In genomic region chr16:28181557-28181914, GRCh38 we compare ENCODE assay signal across 8 cellular contexts. TPM values are rescaled to one million over a fixed set of nuclear protein-coding genes. Genes with fewer than 3 reads are reported as not detected.
DNase-seq lines count a peak whose midpoint lies in the region; ATAC-seq and TF ChIP-seq lines count a peak whose summit lies in the region.

No MANE protein-coding gene starts in this region.

- H3K4me1 Mint-ChIP-seq in CD4-positive, alpha-beta T cell (ENCODE audit: low read depth): peaks cover 93% of the 10 kb centered on the region
- peaks cover 47 to 95% (median 88%) of the 10 kb centered on the region in 4 donors for H3K4me1 Mint-ChIP-seq in naive thymus-derived CD8-positive, alpha-beta T cell

- peaks cover 2% of the 10 kb centered on the region for H3K9me3 Mint-ChIP-seq in CD4-positive, alpha-beta T cell
- H3K9me3 Mint-ChIP-seq in naive thymus-derived CD8-positive, alpha-beta T cell: peaks cover 0 to 4% (median 0%) of the 10 kb centered on the region in 9 donors

- no peaks in the 10 kb centered on the region for H3K9me3 ChIP-seq in CD4-positive, alpha-beta T cell (ENCODE audit: control insufficient read depth, low read length)

- peaks cover 88% of the 10 kb centered on the region for H3K36me3 Mint-ChIP-seq in CD4-positive, alpha-beta T cell (ENCODE audit: low read depth)
- H3K36me3 Mint-ChIP-seq in naive thymus-derived CD8-positive, alpha-beta T cell: peaks cover 9 to 74% (median 20%) of the 10 kb centered on the region in 3 donors

- TF ChIP-seq CTCF in CD4-positive, alpha-beta T cell (IDR thresholded peaks at IDR 0.05): no peak

- no peaks in the 10 kb centered on the region for H3K27me3 Mint-ChIP-seq in CD4-positive, alpha-beta T cell
- no peaks in the 10 kb centered on the region for H3K27me3 Mint-ChIP-seq in naive thymus-derived CD8-positive, alpha-beta T cell

- CTCF ChIA-PET in CD4-positive, alpha-beta T cell (lab: Charles Lee): interaction anchor here (1.0 to 2.3 kb wide), 6 partner anchors 12 to 44 kb away, joined by 3 to 8 read pairs (median 4); no protein-coding TSS in a partner anchor

- intact Hi-C loops in CD4-positive, alpha-beta T cell (cut with DNase I, micrococcal nuclease): loop anchor here in 1 of 2 experiments (5.0 kb wide), 1 partner anchor 34 kb away; no protein-coding TSS in a partner anchor

- no peak for DNase-seq in CD4-positive, alpha-beta T cell
- DNase-seq in NCI-H460 (ENCODE audit: extremely low read depth, low read depth) (peak; percentile 9), dermis blood vessel endothelial cell (peak; percentile 87), NCI-H1436 (lab: John Stamatoyannopoulos, UW) (no peak), T-helper 9 cell (no peak), SK-N-DZ (ENCODE audit: low spot score) (no peak)
- no peak for DNase-seq in naive thymus-derived CD8-positive, alpha-beta T cell

- peak overlapping the region; percentile 69 for H3K4me3 Mint-ChIP-seq in CD4-positive, alpha-beta T cell
- peak overlapping the region; percentile 48 to 78 (median 61) for H3K4me3 Mint-ChIP-seq in naive thymus-derived CD8-positive, alpha-beta T cell

- H3K27ac Mint-ChIP-seq in CD4-positive, alpha-beta T cell: peak overlapping the region; percentile 85
- peak overlapping the region; percentile 85 to 97 (median 93) for H3K27ac Mint-ChIP-seq in naive thymus-derived CD8-positive, alpha-beta T cell

- no peaks in the 10 kb centered on the region for H3K27me3 ChIP-seq in CD4-positive, alpha-beta T cell (ENCODE audit: control insufficient read depth, insufficient read depth, low read length)

- H3K27ac ChIP-seq in CD4-positive, alpha-beta T cell (ENCODE audit: low read depth, low read length): peak overlapping the region; percentile 52

- POLR2A ChIA-PET in CD4-positive, alpha-beta T cell (lab: Charles Lee): interaction anchor here (0.8 to 2.3 kb wide), 6 partner anchors 12 to 39 kb away, joined by 3 to 7 read pairs (median 4); partner anchors contain the start of gene XPO6
- POLR2A ChIA-PET in naive thymus-derived CD8-positive, alpha-beta T cell (lab: Charles Lee): interaction anchor here (0.5 to 5.0 kb wide), 8 partner anchors 10 to 80 kb away, joined by 3 to 27 read pairs (median 4); no protein-coding TSS in a partner anchor

- no peak for ATAC-seq in CD4-positive, alpha-beta T cell (ENCODE audit: poor library complexity)
- ATAC-seq in naive thymus-derived CD8-positive, alpha-beta T cell: peak; percentile 13 to 20
- ATAC-seq in HG02852 (IDR thresholded peaks at IDR 0.05; ENCODE audit: unreplicated experiment): no peak

RNA-seq across cellular contexts. Expression of gene XPO6, which starts 30.2 kb away (rescaled TPM):
- total RNA-seq in CD4-positive, alpha-beta T cell: 100 to 1,000 TPM; 378 to 390 TPM
- 98.1 and 110 TPM in 2 replicates for total RNA-seq in NCI-H460 (2014; rRNA removed; shearing (Covaris generic))
- 203 and 259 TPM in 2 replicates for polyA plus RNA-seq in NCI-H460 (2014; cell fraction: nucleus; rRNA removed)
- total RNA-seq in dermis blood vessel endothelial cell: 89.7 and 112 TPM in 2 replicates
- 100 to 1,000 TPM; 445 to 470 TPM for total RNA-seq in naive thymus-derived CD8-positive, alpha-beta T cell
- polyA plus RNA-seq in naive thymus-derived CD8-positive, alpha-beta T cell: 100 to 1,000 TPM in 1 of 3 donors, 10 to 100 TPM in 2; 90.2 to 109 (median 96.4) TPM
- polyA plus RNA-seq in SK-N-DZ (2014; cell fraction: cytosol; rRNA removed): 90.2 and 119 TPM in 2 replicates
- 139 and 189 TPM in 2 replicates for polyA plus RNA-seq in SK-N-DZ (2014; cell fraction: nucleus; rRNA removed)

Comparison
In these comparisons a context has a peak if more than half of its experiments do, and no peak if none do; other contexts are left out.
1. ATAC-seq: peak in naive thymus-derived CD8-positive, alpha-beta T cell (2 of 2); none in CD4-positive, alpha-beta T cell (single experiment) and HG02852 (single experiment).
2. DNase-seq: peak in NCI-H460 (single experiment) and dermis blood vessel endothelial cell (single experiment); none in CD4-positive, alpha-beta T cell (0 of 10), naive thymus-derived CD8-positive, alpha-beta T cell (0 of 10), NCI-H1436 (single experiment), T-helper 9 cell (single experiment) and SK-N-DZ (single experiment).